1 cellular context compared by ENCODE assay signal in the genomic region with DNA sequence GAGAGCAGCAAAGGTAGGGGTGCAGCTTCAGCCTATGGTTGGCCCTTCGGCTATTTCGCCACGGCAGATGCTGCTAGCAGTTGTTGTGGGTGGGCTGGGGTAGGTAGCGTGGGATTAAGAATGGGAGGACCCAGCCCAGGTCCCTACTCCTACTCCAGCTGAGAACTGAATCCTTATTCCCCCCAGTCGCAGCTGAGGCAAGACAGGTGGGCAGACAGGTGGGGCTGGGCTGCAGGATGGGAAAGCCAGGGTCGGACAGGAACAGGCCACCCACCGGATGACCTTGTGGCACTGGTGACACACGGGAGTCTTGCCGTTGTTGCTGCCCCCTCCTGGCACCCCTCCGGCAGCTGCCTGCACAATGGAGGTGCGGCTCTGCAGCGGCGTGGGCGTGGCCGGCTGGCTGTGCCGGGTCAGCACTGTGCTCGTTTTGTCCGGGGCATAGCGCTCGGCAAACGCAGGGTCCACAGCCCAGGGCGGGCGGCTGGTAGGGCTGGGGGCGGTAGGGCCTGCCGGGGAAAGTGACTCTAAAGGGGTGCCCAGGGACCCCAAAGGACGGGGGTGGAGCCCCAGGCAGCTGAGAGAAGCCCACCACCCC.
TF ChIP-seq lines count a peak whose summit lies in the region.

No MANE protein-coding gene starts in this region.

TF ChIP-seq in GM23338, 12 proteins besides CTCF, POLR2A, EP300 and RAD21 (continued from another document):
- TF ChIP-seq EZH2 (IDR thresholded peaks at IDR 0.05; ENCODE audit: low read depth, unreplicated experiment) (no peak), EZH2phosphoT487 (IDR thresholded peaks at IDR 0.05; ENCODE audit: unreplicated experiment) (no peak)
